In genomic region chr4:26020896-26021295, GRCh38 we compare ENCODE assay signal across 12 cellular contexts.
DNase-seq lines count a peak whose midpoint lies in the region; ATAC-seq, FAIRE-seq and TF ChIP-seq lines count a peak whose summit lies in the region.
"Had no signal": no experiment of that assay in that cellular context is flagged by ENCODE, and none has a peak within 500 bp of the region (broad histone marks: within the 10 kb centered on the region; RNA-seq: fewer than 3 reads in every experiment).

No MANE protein-coding gene starts in this region.

- DNase-seq in A172 (ENCODE audit: low spot score) (peak; percentile 23), HTR-8/SVneo (ENCODE audit: insufficient read length, low spot score) (peak; percentile 31), cardiac fibroblast (ENCODE audit: low read depth in 2 of 2) (peak; percentile 32 to 75), NCI-H1105 treated with DMSO at 0.1 percent for 48 hours (lab: John Stamatoyannopoulos, UW) (no peak), NCI-H345 (lab: John Stamatoyannopoulos, UW) (no peak), islet precursor cell (no peak)
- DNase-seq: testis had no signal

- TF ChIP-seq CTCF in cardiac fibroblast (IDR thresholded peaks at IDR 0.05; ENCODE audit: low read depth, low read length), result no peak
- TF ChIP-seq CTCF in nephron (IDR thresholded peaks at IDR 0.05; ENCODE audit: unreplicated experiment in 3 of 3), result no peak

- FAIRE-seq in HTR-8/SVneo (lab: Jason Lieb, UNC), result no peak
- FAIRE-seq: GM12891 had no signal

- H3K4me1 Mint-ChIP-seq in nephron, result peaks cover 46% of the 10 kb centered on the region

- no peaks in the 10 kb centered on the region for H3K27me3 Mint-ChIP-seq in nephron (ENCODE audit: low read depth)

- H3K4me3 ChIP-seq in cardiac fibroblast (replicated peaks in 1 of 2; ENCODE audit: low read depth in 2 of 2, low read length in 2 of 2), result no peak overlapping the region
- H3K4me3 ChIP-seq: cardiac muscle cell, testis had no signal

- H3K4me3 Mint-ChIP-seq in nephron, result no peak overlapping the region
- H3K4me3 Mint-ChIP-seq: activated CD4-positive, alpha-beta T cell treated with anti-CD3 and anti-CD28 coated beads for 36 hours had no signal

- no peaks in the 10 kb centered on the region for H3K9me3 Mint-ChIP-seq in nephron

- no peaks in the 10 kb centered on the region for H3K36me3 Mint-ChIP-seq in nephron (ENCODE audit: low read depth)

- peak overlapping the region in 2 of 3 experiments; percentile 61 to 84 for H3K27ac Mint-ChIP-seq in nephron
- H3K27ac Mint-ChIP-seq: activated CD4-positive, alpha-beta T cell treated with anti-CD3 and anti-CD28 coated beads for 36 hours had no signal

- no peak for ATAC-seq in HG03442 (IDR thresholded peaks at IDR 0.05; ENCODE audit: unreplicated experiment)

Comparison
In these comparisons a context has a peak if more than half of its experiments do, and no peak if none do; other contexts are left out.
1. DNase-seq: peak in A172 (single experiment), HTR-8/SVneo (single experiment) and cardiac fibroblast (2 of 2); none in NCI-H1105 treated with DMSO at 0.1 percent for 48 hours (single experiment), NCI-H345 (single experiment) and islet precursor cell (single experiment).